ENCODE assay signal across 13 cellular contexts in genomic region chr11:75858613-75859012, GRCh38. TPM values are rescaled to one million over a fixed set of nuclear protein-coding genes. Genes with fewer than 3 reads are reported as not detected.
DNase-seq lines count a peak whose midpoint lies in the region; ATAC-seq, FAIRE-seq and TF ChIP-seq lines count a peak whose summit lies in the region.
"Had no signal": no experiment of that assay in that cellular context is flagged by ENCODE, and none has a peak within 500 bp of the region (broad histone marks: within the 10 kb centered on the region; RNA-seq: fewer than 3 reads in every experiment).

No MANE protein-coding gene starts in this region.

- H3K27me3 ChIP-seq in A673 (replicated peaks; ENCODE audit: insufficient read depth, low read depth, low read length, poor library complexity) (no peaks in the 10 kb centered on the region), K562 (ENCODE audit: control insufficient read depth in 2 of 2, insufficient read depth in 2 of 2, low read length in 2 of 2) (no peaks in the 10 kb centered on the region)

- in situ Hi-C loops in K562 (cut with MboI) = loop anchor here (25.0 kb wide), 1 partner anchor 421 kb away; the partner anchor contains the start of gene KLHL35

- CTCF ChIA-PET in A673 (lab: Charles Lee) = no interaction called here
- CTCF ChIA-PET in K562 (lab: Yijun Ruan, JAX; ENCODE audit: low intra/inter-chr PET ratio) = no interaction called here
- CTCF ChIA-PET in GM10248 (lab: Yijun Ruan, JAX) = interaction anchor here (1.0 to 1.5 kb wide), 2 partner anchors 9 to 14 kb away, joined by 4 to 7 read pairs; no protein-coding TSS in a partner anchor

- H3K4me2 ChIP-seq in K562 (ENCODE audit: insufficient read depth, low read length) = no peak overlapping the region

- TF ChIP-seq POLR2A in K562 (conservative IDR thresholded peaks at IDR 0.05) = no peak

- BruUV-seq in A673 (replicated peaks; lab: Mats Ljungman, UMichigan) = no TSS peak
- BruUV-seq in K562 (replicated peaks; lab: Mats Ljungman, UMichigan) = no TSS peak

- TF ChIP-seq CTCF in A673 (conservative IDR thresholded peaks at IDR 0.05; ENCODE audit: low read depth, low read length) (no peak), K562 (IDR thresholded peaks at IDR 0.05 in 2 of 3, conservative IDR thresholded peaks at IDR 0.05 in 1 of 3; ENCODE audit: insufficient read depth in 2 of 3, low read depth in 1 of 3, low read length in 3 of 3) (no peak), GM10248 (IDR thresholded peaks at IDR 0.05; ENCODE audit: control extremely low read depth, extremely low read depth, low read depth, missing control alignments) (no peak)

- H3K9me3 ChIP-seq in A673 (ENCODE audit: low read depth, low read length, poor library complexity, severe bottlenecking) (no peaks in the 10 kb centered on the region), K562 (replicated peaks; ENCODE audit: control insufficient read depth, insufficient read depth, low read depth, low read length) (no peaks in the 10 kb centered on the region)

- H4K20me1 ChIP-seq in K562 (replicated peaks; ENCODE audit: control insufficient read depth, insufficient read depth, low read length) = no peaks in the 10 kb centered on the region

- TF ChIP-seq RAD21 in K562 (CRISPR knock-in tag; conservative IDR thresholded peaks at IDR 0.05 in 1 of 2, IDR thresholded peaks at IDR 0.05 in 1 of 2) = no peak

- 82% methylated on average over 3 of the region's 3 CpGs for WGBS in K562 (ENCODE audit: insufficient coverage, low coverage, missing lambda C conversion rate)

- intact Hi-C loops in A673 (cut with micrococcal nuclease; ENCODE audit: unreplicated experiment) = no loop called here
- intact Hi-C loops in K562 (cut with micrococcal nuclease) = no loop called here
- intact Hi-C loops in Right ventricle myocardium inferior (cut with DNase I) = no loop called here

- POLR2A ChIA-PET in A673 (lab: Charles Lee; ENCODE audit: low non-redundant PET) (no interaction called here), K562 (lab: Yijun Ruan, JAX) (no interaction called here), GM10248 (lab: Yijun Ruan, JAX) (no interaction called here)

- DNase-seq in A673 (ENCODE audit: low spot score) (peak; percentile 29), HS-27A (ENCODE audit: low read depth) (peak; percentile 11), K562 (ENCODE audit: extremely low read depth in 1 of 4, low spot score in 3 of 4) (no peak), left lobe of liver (ENCODE audit: low spot score) (no peak), Right ventricle myocardium inferior (ENCODE audit: missing footprints) (no peak), GM10248 (ENCODE audit: extremely low spot score) (no peak), SW480 (ENCODE audit: low spot score) (no peak)
- DNase-seq in activated CD4-positive, CD25-positive, alpha-beta regulatory T cell (lab: John Stamatoyannopoulos, UW) = no peak
- DNase-seq: activated CD4-positive, alpha-beta T cell treated with anti-CD3 and anti-CD28 coated beads, Interleukin-2, amount 50 U/mL, for 4 hours; activated naive CD4-positive, alpha-beta T cell treated with Interleukin-2 at 50 U/mL for 16 hours; cortex of kidney; left cardiac atrium had no signal

- no peak overlapping the region for H3K4me3 ChIP-seq in A673 (ENCODE audit: low read depth, low read length, poor library complexity, severe bottlenecking)
- H3K4me3 ChIP-seq in K562 = no peak overlapping the region

- ATAC-seq in K562 (no peak), left lobe of liver (peak; percentile 28), Right ventricle myocardium inferior (no peak)

- no peak for FAIRE-seq in K562 (lab: Jason Lieb, UNC)

- H2AFZ ChIP-seq in K562 (ENCODE audit: low read depth, low read length) = no peak overlapping the region
- H2AFZ ChIP-seq: parathyroid adenoma had no signal

- H3K27ac ChIP-seq in A673 (ENCODE audit: low read depth, low read length, poor library complexity, severe bottlenecking) = no peak overlapping the region
- H3K27ac ChIP-seq in K562 (ENCODE audit: extremely low read depth, low read depth, low read length) = no peak overlapping the region
- H3K27ac ChIP-seq: parathyroid adenoma had no signal

- no peaks in the 10 kb centered on the region for H3K9me1 ChIP-seq in K562 (ENCODE audit: control insufficient read depth, insufficient read depth, low read length)

- peaks cover 5% of the 10 kb centered on the region; the same call in 2 of the 3 replicates for H3K79me2 ChIP-seq in K562 (ENCODE audit: control insufficient read depth, insufficient read depth, low read length)

- H3K4me1 ChIP-seq in A673 (ENCODE audit: insufficient read depth, low read length, poor library complexity, severe bottlenecking) (peaks cover 14% of the 10 kb centered on the region), K562 (replicated peaks in 1 of 2; ENCODE audit: control insufficient read depth in 2 of 2, insufficient read depth in 2 of 2, low read length in 2 of 2) (no peaks in the 10 kb centered on the region; a peak in 1 of 5 replicates)
- H3K4me1 ChIP-seq: parathyroid adenoma had no signal

- H3K36me3 ChIP-seq in A673 (ENCODE audit: insufficient read depth, low read length, poor library complexity, severe bottlenecking) = no peaks in the 10 kb centered on the region
- H3K36me3 ChIP-seq in K562 (ENCODE audit: control insufficient read depth, insufficient read depth, low read length) = peaks cover 8% of the 10 kb centered on the region; the same call in 2 of the 3 replicates

- TF ChIP-seq EP300 in K562 (IDR thresholded peaks at IDR 0.05; ENCODE audit: low read length) = no peak

- H3K9ac ChIP-seq in K562 (ENCODE audit: insufficient read depth in 1 of 2, low read depth in 2 of 2, low read length in 2 of 2) = no peak overlapping the region
- H3K9ac ChIP-seq: parathyroid adenoma had no signal

TF ChIP-seq in K562, 482 proteins besides CTCF, POLR2A, EP300 and RAD21:
- TF ChIP-seq ZNF324 (CRISPR knock-in tag; IDR thresholded peaks at IDR 0.05) (no peak), JUND (IDR thresholded peaks at IDR 0.05; ENCODE audit: borderline replicate concordance, low read depth, low read length) (no peak), JUND (tag; IDR thresholded peaks at IDR 0.05; ENCODE audit: borderline replicate concordance, low read depth, low read length) (no peak), CEBPB (tag; IDR thresholded peaks at IDR 0.05) (peak; percentile 96), ERF (CRISPR knock-in tag; IDR thresholded peaks at IDR 0.05) (no peak), HMGN3 (IDR thresholded peaks at IDR 0.05; ENCODE audit: borderline replicate concordance, extremely low read depth, insufficient read length, low read depth, low read length) (no peak), NELFE (IDR thresholded peaks at IDR 0.05; ENCODE audit: insufficient read depth, insufficient read length) (no peak), CEBPG (CRISPR knock-in tag; IDR thresholded peaks at IDR 0.05) (0 out of 2 replicates have a peak, but pooled peaks have one; percentile 12), CEBPG (tag; conservative IDR thresholded peaks at IDR 0.05 in 1 of 2, IDR thresholded peaks at IDR 0.05 in 1 of 2) (peak; percentile 84 to 91)

RNA-seq across cellular contexts. Expression of gene UVRAG, which starts 43.6 kb away (rescaled TPM):
- total RNA-seq in A673 (2021) (19.6 and 21.1 TPM in 2 replicates), K562 (2014; rRNA removed) (10.5 and 12.3 TPM in 2 replicates), K562 (2014; rRNA removed; fragmentation: Illumina TruSeq; extraction: Trizol) (17.6 and 21.0 TPM in 2 replicates), K562 (2015; rRNA removed; fragmentation: Illumina TruSeq; extraction: Trizol) (15.8 and 17.8 TPM in 2 replicates), K562 (2021) (16.0 TPM in 2 replicates), left lobe of liver (8.8 TPM), Right ventricle myocardium inferior (15.1 TPM)
- 37.0 and 117 TPM in 2 replicates for total RNA-seq in K562 (2011; cell fraction: chromatin; rRNA removed; ENCODE audit: low replicate concordance)
- total RNA-seq in K562 (2011; cell fraction: nucleolus; rRNA removed) = 12.7 and 16.6 TPM in 2 replicates
- 46.7 and 79.5 TPM in 2 replicates for total RNA-seq in K562 (2011; cell fraction: nucleoplasm; rRNA removed)
- polyA plus RNA-seq in K562 (2011; rRNA removed) (10.2 and 12.4 TPM in 2 replicates), K562 (2014; fragmentation: Illumina TruSeq; extraction: Trizol) (11.0 and 13.8 TPM in 2 replicates), K562 (2014; fragmentation: Nextera tagmentation; extraction: Ambion mirVana) (1 to 10 TPM; 3.1 to 5.2 TPM), K562 (2014; rRNA removed) (9.2 and 9.4 TPM in 2 replicates)
- polyA plus RNA-seq in K562 (2011; cell fraction: cytosol; rRNA removed) = 5.0 and 6.4 TPM in 2 replicates
- 10.7 and 13.0 TPM in 2 replicates for polyA plus RNA-seq in K562 (2011; cell fraction: nucleus; rRNA removed)
- polyA plus RNA-seq in K562 (2012) = 10.5 and 10.6 TPM in 2 replicates
- 32.2 and 40.2 TPM in 2 replicates for polyA minus RNA-seq in K562 (2011; rRNA and poly(A)+ RNA removed)
- polyA minus RNA-seq in K562 (2011; cell fraction: cytosol; rRNA and poly(A)+ RNA removed) = 6.5 and 6.9 TPM in 2 replicates
- 31.5 and 58.0 TPM in 2 replicates for polyA minus RNA-seq in K562 (2011; cell fraction: nucleus; rRNA and poly(A)+ RNA removed)

Comparison
In these comparisons a context has a peak if more than half of its experiments do, and no peak if none do; other contexts are left out.
1. DNase-seq: peak in A673 (single experiment) and HS-27A (single experiment); none in K562 (0 of 4), left lobe of liver (single experiment), Right ventricle myocardium inferior (single experiment), GM10248 (single experiment), SW480 (single experiment) and activated CD4-positive, CD25-positive, alpha-beta regulatory T cell (0 of 4).